In the genomic region with DNA sequence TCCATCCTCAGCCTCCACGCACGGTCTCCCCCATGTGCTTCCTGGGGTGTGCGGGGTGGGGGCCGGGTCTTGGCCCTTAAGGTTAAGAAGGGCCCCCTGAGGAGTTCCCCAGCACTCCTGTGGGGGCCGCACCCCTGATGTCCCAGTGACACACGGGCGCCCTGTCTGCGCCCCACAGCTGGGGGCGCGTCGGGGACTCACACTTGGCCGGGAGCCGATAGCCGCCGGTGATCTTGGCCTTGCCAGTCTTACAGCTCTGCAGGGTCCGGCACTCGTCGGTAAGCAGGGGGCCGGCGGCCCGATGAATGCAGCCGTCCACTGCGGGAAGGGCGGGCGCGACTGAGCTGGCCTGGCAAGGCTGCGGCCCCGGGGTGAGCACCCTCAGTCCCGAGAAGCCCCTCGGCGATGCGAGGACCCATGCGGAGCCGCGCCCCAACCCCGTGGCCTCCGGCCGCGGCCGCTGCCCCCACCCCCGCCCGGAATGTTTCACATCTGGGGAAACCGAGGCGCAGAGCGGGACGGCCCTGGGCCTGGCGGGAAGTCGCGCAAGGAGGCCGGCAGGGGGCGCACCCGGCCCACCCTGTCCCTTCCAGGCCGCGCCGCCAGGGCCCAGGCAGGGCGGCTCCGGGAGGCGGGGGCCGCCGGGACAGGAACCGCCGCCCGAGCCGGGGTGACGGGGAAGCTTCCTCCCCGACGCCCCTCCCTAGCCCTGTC, we compare ENCODE assay signal across 7 cellular contexts. TPM values are rescaled to one million over a fixed set of nuclear protein-coding genes. Genes with fewer than 3 reads are reported as not detected.
DNase-seq lines count a peak whose midpoint lies in the region; ATAC-seq, FAIRE-seq and TF ChIP-seq lines count a peak whose summit lies in the region.

No MANE protein-coding gene starts in this region.

- peaks cover 5% of the 10 kb centered on the region for H3K4me1 Mint-ChIP-seq in activated naive CD4-positive, alpha-beta T cell treated with anti-CD3 and anti-CD28 coated beads, Interleukin-2, amount 10 ng/mL, durations not matched to agents 7 days and 5 days

- no peak overlapping the region for H3K9ac ChIP-seq in OCI-LY1 (ENCODE audit: low read length)

- H3K9me2 ChIP-seq in OCI-LY1 (ENCODE audit: low read depth, low read length): no peaks in the 10 kb centered on the region

- H3K4me1 ChIP-seq in OCI-LY1 (ENCODE audit: insufficient read depth, low read length, severe bottlenecking) (peaks cover 21% of the 10 kb centered on the region), pancreas (peaks cover 0 to 5% (median 2%) of the 10 kb centered on the region in 3 donors), thymus (ENCODE audit: control insufficient read depth, insufficient read depth, low read length) (peaks cover 6% of the 10 kb centered on the region)

- H3K27me3 ChIP-seq in OCI-LY1 (ENCODE audit: insufficient read depth, low read length) (0 out of 2 replicates have a peak, but pooled peaks cover 4% of the 10 kb centered on the region), pancreas (no peaks in the 10 kb centered on the region), thymus (ENCODE audit: control insufficient read depth, insufficient read depth) (peaks cover 26% of the 10 kb centered on the region)

- peaks cover 40% of the 10 kb centered on the region for H3K27me3 Mint-ChIP-seq in activated naive CD4-positive, alpha-beta T cell treated with anti-CD3 and anti-CD28 coated beads, Interleukin-2, amount 10 ng/mL, durations not matched to agents 7 days and 5 days

- CTCF ChIA-PET in activated naive CD4-positive, alpha-beta T cell treated with anti-CD3 and anti-CD28 coated beads, Interleukin-2, amount 10 ng/mL, durations not matched to agents 7 days and 5 days (lab: Charles Lee): interaction anchor here (0.7 to 4.9 kb wide), 21 partner anchors 10 to 304 kb away, joined by 3 to 111 read pairs (median 4); partner anchors contain the start of gene ZFTA

- no peak overlapping the region for H3K27ac Mint-ChIP-seq in activated naive CD4-positive, alpha-beta T cell treated with anti-CD3 and anti-CD28 coated beads, Interleukin-2, amount 10 ng/mL, durations not matched to agents 7 days and 5 days

- 23 to 43% methylated on average over 37 to 67 of the region's 67 CpGs for WGBS in pancreas, 2 donors
- 3% methylated on average over 67 of the region's 67 CpGs for WGBS in thymus

- ATAC-seq in pancreas (peak; percentile 62 to 85 (median 82)), HG02981 (IDR thresholded peaks at IDR 0.05; ENCODE audit: unreplicated experiment) (no peak)

- H3K79me2 ChIP-seq in OCI-LY1 (ENCODE audit: insufficient read depth, low read length): no peaks in the 10 kb centered on the region

- H3K27ac ChIP-seq in OCI-LY1 (ENCODE audit: low read depth, low read length, poor library complexity, severe bottlenecking) (no peak overlapping the region), pancreas (no peak overlapping the region), thymus (ENCODE audit: low read depth) (no peak overlapping the region)

- H3K4me3 Mint-ChIP-seq in activated naive CD4-positive, alpha-beta T cell treated with anti-CD3 and anti-CD28 coated beads, Interleukin-2, amount 10 ng/mL, durations not matched to agents 7 days and 5 days: no peak overlapping the region

- FAIRE-seq in pancreas (lab: Jason Lieb, UNC): no peak

- H3K36me3 ChIP-seq in OCI-LY1 (ENCODE audit: insufficient read depth, low read length) (peaks cover 32% of the 10 kb centered on the region), pancreas (peaks cover 0 to 20% (median 12%) of the 10 kb centered on the region in 3 donors), thymus (ENCODE audit: control insufficient read depth, insufficient read depth) (peaks cover 37% of the 10 kb centered on the region)

- no peaks in the 10 kb centered on the region for H3K9me3 Mint-ChIP-seq in activated naive CD4-positive, alpha-beta T cell treated with anti-CD3 and anti-CD28 coated beads, Interleukin-2, amount 10 ng/mL, durations not matched to agents 7 days and 5 days

- TF ChIP-seq CTCF in OCI-LY1 (IDR thresholded peaks at IDR 0.05; ENCODE audit: low read length) (peak; percentile 72), pancreas (IDR thresholded peaks at IDR 0.05) (peak; percentile 37 to 76 (median 63))

- H4K20me1 ChIP-seq in OCI-LY1 (ENCODE audit: insufficient read depth, low read length): no peaks in the 10 kb centered on the region

- H2AFZ ChIP-seq in OCI-LY1 (ENCODE audit: low read length): no peak overlapping the region

- no peaks in the 10 kb centered on the region for H3F3A ChIP-seq in OCI-LY1 (ENCODE audit: insufficient read depth, low read length)

- H3K4me2 ChIP-seq in OCI-LY1 (ENCODE audit: low read length): peak overlapping the region; percentile 21

- H3K9me3 ChIP-seq in OCI-LY1 (ENCODE audit: low read length) (no peaks in the 10 kb centered on the region), pancreas (no peaks in the 10 kb centered on the region), thymus (ENCODE audit: control insufficient read depth) (no peaks in the 10 kb centered on the region)

- intact Hi-C loops in pancreas (cut with DNase I): loop anchor here in 2 of 3 donors (5.0 to 10.0 kb wide), 2 partner anchors 65 to 152 kb away; no protein-coding TSS in a partner anchor

- peak; percentile 90 for DNase-seq in GM19238 (ENCODE audit: insufficient read length, low spot score)
- peak; percentile 79 for DNase-seq in activated naive CD4-positive, alpha-beta T cell treated with anti-CD3 and anti-CD28 coated beads, Interleukin-2, amount 10 ng/mL, durations not matched to agents 7 days and 5 days
- DNase-seq in germinal center (ENCODE audit: low spot score): peak; percentile 89
- DNase-seq in pancreas: peak in 3 of 6 donors; percentile 65 to 85 (median 70)

- peaks cover 19% of the 10 kb centered on the region for H3K36me3 Mint-ChIP-seq in activated naive CD4-positive, alpha-beta T cell treated with anti-CD3 and anti-CD28 coated beads, Interleukin-2, amount 10 ng/mL, durations not matched to agents 7 days and 5 days

- H3K4me3 ChIP-seq in OCI-LY1 (ENCODE audit: low read depth, low read length, poor library complexity, severe bottlenecking) (peak overlapping the region; percentile 29), pancreas (peak overlapping the region in 1 of 4 donors; percentile 27), thymus (ENCODE audit: low read length) (peak overlapping the region; percentile 16)

RNA-seq across cellular contexts. Expression of gene OTUB1, which starts 13.9 kb away (rescaled TPM):
- total RNA-seq in pancreas: 10 to 100 TPM; 15.2 to 32.0 (median 24.4) TPM
- polyA plus RNA-seq in pancreas (10 to 100 TPM; 42.4 to 57.8 TPM), thymus (83.8 TPM)

RNA-seq across cellular contexts. Expression of gene COX8A, which starts 25.8 kb away (rescaled TPM):
- total RNA-seq in pancreas: 100 to 1,000 TPM in 4 of 6 donors, 10 to 100 TPM in 2; 79.8 to 135 (median 118) TPM
- polyA plus RNA-seq in pancreas: 100 to 1,000 TPM; 351 to 441 TPM
- polyA plus RNA-seq in thymus: 411 TPM

RNA-seq across cellular contexts. Expression of gene FLRT1, which starts 35.5 kb away (rescaled TPM):
- under 1 TPM; 0.04 to 0.31 (median 0.15) TPM for total RNA-seq in pancreas
- under 1 TPM; 0.27 to 0.87 TPM for polyA plus RNA-seq in pancreas
- 0.07 TPM for polyA plus RNA-seq in thymus
